ENCODE assay signal across 24 cellular contexts in the genomic region with DNA sequence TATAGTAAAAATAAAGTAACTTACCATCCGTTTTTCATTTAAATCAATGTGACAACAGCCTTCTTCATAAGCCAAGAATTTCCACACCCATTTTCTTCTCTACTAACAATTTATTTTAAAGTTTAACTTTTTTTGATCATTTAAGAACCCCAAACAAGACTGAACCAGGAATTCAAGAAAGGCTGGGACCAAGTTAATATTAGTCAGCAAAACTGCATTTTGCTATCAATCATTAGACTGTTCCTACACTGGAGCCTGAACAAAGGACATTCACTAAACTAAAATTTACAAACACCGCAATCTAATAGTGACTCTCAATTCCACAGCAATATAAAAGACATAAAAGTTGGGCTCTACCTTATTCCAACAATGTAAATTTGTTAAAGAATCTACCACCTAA.
"Had no signal": no experiment of that assay in that cellular context is flagged by ENCODE, and none has a peak within 500 bp of the region (broad histone marks: within the 10 kb centered on the region; RNA-seq: fewer than 3 reads in every experiment).

No MANE protein-coding gene starts in this region.

- DNase-seq: activated CD4-positive, alpha-beta T cell treated with anti-CD3 and anti-CD28 coated beads for 48 hours; activated CD4-positive, alpha-beta T cell treated with anti-CD3 and anti-CD28 coated beads, Interleukin-2, amount 50 U/mL, for 4 hours; activated CD4-positive, CD25-positive, alpha-beta regulatory T cell treated with anti-CD3 and anti-CD28 coated beads, Interleukin-2, amount 50 U/mL, for 72 hours; activated CD8-positive, alpha-beta memory T cell treated with anti-CD3 and anti-CD28 coated beads, Interleukin-2, amount 50 U/mL, for 48 hours; activated CD8-positive, alpha-beta T cell treated with anti-CD3 and anti-CD28 coated beads, Interleukin-2, amount 10 ng/mL, durations not matched to agents 7 days and 5 days; activated naive CD4-positive, alpha-beta T cell treated with anti-CD3 and anti-CD28 coated beads, Interleukin-2, amount 50 U/mL, for 16 hours; activated naive CD8-positive, alpha-beta T cell treated with anti-CD3 and anti-CD28 coated beads, Interleukin-2, amount 10 ng/mL, durations not matched to agents 7 days and 5 days; activated T-cell treated with anti-CD3 and anti-CD28 coated beads, Interleukin-2, amount 50 U/mL, for 1 hour; adrenal gland; anterior cingulate cortex; IMR-90; KG1; NCI-H1092; NCI-H1417; NCI-H1930; NCI-H2171 treated with DMSO at 0.1 percent for 48 hours; NCI-H226; NCI-H526; Peyer's patch; SHP77; T-helper 17 cell; T-helper 9 cell had no signal

- H3K27ac Mint-ChIP-seq: activated CD8-positive, alpha-beta T cell treated with anti-CD3 and anti-CD28 coated beads, Interleukin-2, amount 10 ng/mL, durations not matched to agents 7 days and 5 days; activated naive CD8-positive, alpha-beta T cell treated with anti-CD3 and anti-CD28 coated beads, Interleukin-2, amount 10 ng/mL, durations not matched to agents 7 days and 5 days; T-helper 17 cell; WTC11 had no signal

- H3K36me3 ChIP-seq: adrenal gland, SJSA1 had no signal

- H3K9me3 ChIP-seq: adrenal gland, Peyer's patch, SJSA1 had no signal

- H3K9me3 Mint-ChIP-seq: activated naive CD8-positive, alpha-beta T cell treated with anti-CD3 and anti-CD28 coated beads, Interleukin-2, amount 10 ng/mL, durations not matched to agents 7 days and 5 days; WTC11 had no signal

- H3K27ac ChIP-seq: adrenal gland, Peyer's patch, SJSA1 had no signal

- ATAC-seq: activated CD8-positive, alpha-beta T cell treated with anti-CD3 and anti-CD28 coated beads, Interleukin-2, amount 10 ng/mL, durations not matched to agents 7 days and 5 days; T-helper 17 cell; WTC11 had no signal

- H3K4me3 ChIP-seq: adrenal gland, Peyer's patch, SJSA1 had no signal

- H3K4me3 Mint-ChIP-seq: activated CD8-positive, alpha-beta T cell treated with anti-CD3 and anti-CD28 coated beads, Interleukin-2, amount 10 ng/mL, durations not matched to agents 7 days and 5 days; activated naive CD8-positive, alpha-beta T cell treated with anti-CD3 and anti-CD28 coated beads, Interleukin-2, amount 10 ng/mL, durations not matched to agents 7 days and 5 days; T-helper 17 cell; WTC11 had no signal

- H3K27me3 ChIP-seq: adrenal gland, Peyer's patch, SJSA1 had no signal

- H3K4me1 ChIP-seq: adrenal gland, Peyer's patch, SJSA1 had no signal

- H3K27me3 Mint-ChIP-seq: activated naive CD8-positive, alpha-beta T cell treated with anti-CD3 and anti-CD28 coated beads, Interleukin-2, amount 10 ng/mL, durations not matched to agents 7 days and 5 days; T-helper 17 cell had no signal
